9 cellular contexts compared by ENCODE assay signal in genomic region chr7:44324204-44325126, GRCh38. TPM values are rescaled to one million over a fixed set of nuclear protein-coding genes. Genes with fewer than 3 reads are reported as not detected.
DNase-seq lines count a peak whose midpoint lies in the region; ATAC-seq and TF ChIP-seq lines count a peak whose summit lies in the region.
"Had no signal": no experiment of that assay in that cellular context is flagged by ENCODE, and none has a peak within 500 bp of the region (broad histone marks: within the 10 kb centered on the region; RNA-seq: fewer than 3 reads in every experiment).

No MANE protein-coding gene starts in this region.

- no peaks in the 10 kb centered on the region for H3K36me3 ChIP-seq in HEK293 (ENCODE audit: control insufficient read depth in 2 of 2, insufficient read depth in 1 of 2, low read length in 2 of 2)

- peaks cover 0 to 3% (median 0%) of the 10 kb centered on the region in 3 donors for H3K36me3 Mint-ChIP-seq in naive thymus-derived CD8-positive, alpha-beta T cell

- no peaks in the 10 kb centered on the region for H3K9me3 Mint-ChIP-seq in naive thymus-derived CD8-positive, alpha-beta T cell

- H3K4me3 ChIP-seq in HEK293 (ENCODE audit: low read depth, low read length) (peak overlapping the region; percentile 49), coronary artery (peak overlapping the region; percentile 69)

- peaks cover 11 to 47% (median 35%) of the 10 kb centered on the region in 5 donors for H3K27me3 Mint-ChIP-seq in naive thymus-derived CD8-positive, alpha-beta T cell

- H3K4me1 ChIP-seq in HEK293 (ENCODE audit: control insufficient read depth, insufficient read depth, low read length), result peaks cover 2% of the 10 kb centered on the region; the same call in 1 of the 2 replicates

- peaks cover 4 to 11% (median 8%) of the 10 kb centered on the region in 4 donors for H3K4me1 Mint-ChIP-seq in naive thymus-derived CD8-positive, alpha-beta T cell

- H3K4me3 Mint-ChIP-seq in naive thymus-derived CD8-positive, alpha-beta T cell, result peak overlapping the region; percentile 26 to 82 (median 54)

- no peaks in the 10 kb centered on the region for H3K9me3 ChIP-seq in HEK293 (ENCODE audit: control insufficient read depth, insufficient read depth, low read depth, low read length)

- peak; percentile 21 for DNase-seq in AG20443 (ENCODE audit: low spot score)
- no peak for DNase-seq in coronary artery (ENCODE audit: low spot score)
- no peak for DNase-seq in naive thymus-derived CD8-positive, alpha-beta T cell
- no peak for DNase-seq in SHP77 (lab: John Stamatoyannopoulos, UW)
- DNase-seq in NCI-H2107 treated with DMSO at 0.1 percent for 48 hours (lab: John Stamatoyannopoulos, UW; ENCODE audit: unreplicated experiment), result no peak

- H3K27ac ChIP-seq in HEK293 (ENCODE audit: extremely low read depth, low read depth, low read length) (peak overlapping the region; percentile 56; the same call in 1 of the 2 replicates), coronary artery (no peak overlapping the region)

- ATAC-seq in naive thymus-derived CD8-positive, alpha-beta T cell, result no peak
- no peak for ATAC-seq in GM18517 (IDR thresholded peaks at IDR 0.05; ENCODE audit: unreplicated experiment)
- no peak for ATAC-seq in HG03097 (IDR thresholded peaks at IDR 0.05; ENCODE audit: low FRiP score, unreplicated experiment)

- CTCF ChIA-PET in HEK293 (lab: Yijun Ruan, JAX), result no interaction called here

- POLR2A ChIA-PET in HEK293 (lab: Yijun Ruan, JAX), result no interaction called here
- POLR2A ChIA-PET in naive thymus-derived CD8-positive, alpha-beta T cell (lab: Charles Lee), result no interaction called here

- H3K27ac Mint-ChIP-seq in naive thymus-derived CD8-positive, alpha-beta T cell, result peak overlapping the region in 1 of 10 donors; percentile 51

- no peak for TF ChIP-seq CTCF in HEK293 (tag by site-specific recombination; IDR thresholded peaks at IDR 0.05)
- no peak for TF ChIP-seq CTCF in coronary artery (IDR thresholded peaks at IDR 0.05)

TF ChIP-seq in HEK293, 187 proteins besides CTCF, POLR2A, EP300 and RAD21 (continues in another document):
- TF ChIP-seq ZNF398 (tag by site-specific recombination; IDR thresholded peaks at IDR 0.05), result peak; percentile 60; the same call in 1 of the 2 replicates
- TF ChIP-seq ZNF548 (tag by site-specific recombination; IDR thresholded peaks at IDR 0.05), result no peak
- 0 out of 2 replicates have a peak, but pooled peaks have one; percentile 26 for TF ChIP-seq ZNF561 (tag by site-specific recombination; IDR thresholded peaks at IDR 0.05; ENCODE audit: borderline replicate concordance)
- TF ChIP-seq ZFP3 (tag by site-specific recombination; IDR thresholded peaks at IDR 0.05; ENCODE audit: low read depth), result no peak
- TF ChIP-seq ZNF416 (tag by site-specific recombination; IDR thresholded peaks at IDR 0.05), result no peak
- TF ChIP-seq, protein P1, sequence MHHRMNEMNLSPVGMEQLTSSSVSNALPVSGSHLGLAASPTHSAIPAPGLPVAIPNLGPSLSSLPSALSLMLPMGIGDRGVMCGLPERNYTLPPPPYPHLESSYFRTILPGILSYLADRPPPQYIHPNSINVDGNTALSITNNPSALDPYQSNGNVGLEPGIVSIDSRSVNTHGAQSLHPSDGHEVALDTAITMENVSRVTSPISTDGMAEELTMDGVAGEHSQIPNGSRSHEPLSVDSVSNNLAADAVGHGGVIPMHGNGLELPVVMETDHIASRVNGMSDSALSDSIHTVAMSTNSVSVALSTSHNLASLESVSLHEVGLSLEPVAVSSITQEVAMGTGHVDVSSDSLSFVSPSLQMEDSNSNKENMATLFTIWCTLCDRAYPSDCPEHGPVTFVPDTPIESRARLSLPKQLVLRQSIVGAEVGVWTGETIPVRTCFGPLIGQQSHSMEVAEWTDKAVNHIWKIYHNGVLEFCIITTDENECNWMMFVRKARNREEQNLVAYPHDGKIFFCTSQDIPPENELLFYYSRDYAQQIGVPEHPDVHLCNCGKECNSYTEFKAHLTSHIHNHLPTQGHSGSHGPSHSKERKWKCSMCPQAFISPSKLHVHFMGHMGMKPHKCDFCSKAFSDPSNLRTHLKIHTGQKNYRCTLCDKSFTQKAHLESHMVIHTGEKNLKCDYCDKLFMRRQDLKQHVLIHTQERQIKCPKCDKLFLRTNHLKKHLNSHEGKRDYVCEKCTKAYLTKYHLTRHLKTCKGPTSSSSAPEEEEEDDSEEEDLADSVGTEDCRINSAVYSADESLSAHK (tag by site-specific recombination; IDR thresholded peaks at IDR 0.05), result no peak
- no peak for TF ChIP-seq OSR2 (tag by site-specific recombination; IDR thresholded peaks at IDR 0.05)
- no peak for TF ChIP-seq ZNF530 (tag by site-specific recombination; IDR thresholded peaks at IDR 0.05; ENCODE audit: low read depth)
- no peak for TF ChIP-seq PRDM2 (tag by site-specific recombination; IDR thresholded peaks at IDR 0.05; ENCODE audit: borderline replicate concordance)
- no peak for TF ChIP-seq ZNF19 (tag by site-specific recombination; IDR thresholded peaks at IDR 0.05; ENCODE audit: low read depth)
- peak; percentile 93 for TF ChIP-seq GLIS1 (tag by site-specific recombination; IDR thresholded peaks at IDR 0.05)
- TF ChIP-seq ZNF792 (tag by site-specific recombination; IDR thresholded peaks at IDR 0.05), result no peak
- TF ChIP-seq, protein P2, sequence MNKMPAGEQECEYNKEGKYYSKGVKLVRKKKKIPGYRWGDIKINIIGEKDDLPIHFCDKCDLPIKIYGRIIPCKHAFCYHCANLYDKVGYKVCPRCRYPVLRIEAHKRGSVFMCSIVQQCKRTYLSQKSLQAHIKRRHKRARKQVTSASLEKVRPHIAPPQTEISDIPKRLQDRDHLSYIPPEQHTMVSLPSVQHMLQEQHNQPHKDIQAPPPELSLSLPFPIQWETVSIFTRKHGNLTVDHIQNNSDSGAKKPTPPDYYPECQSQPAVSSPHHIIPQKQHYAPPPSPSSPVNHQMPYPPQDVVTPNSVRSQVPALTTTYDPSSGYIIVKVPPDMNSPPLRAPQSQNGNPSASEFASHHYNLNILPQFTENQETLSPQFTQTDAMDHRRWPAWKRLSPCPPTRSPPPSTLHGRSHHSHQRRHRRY (tag by site-specific recombination; IDR thresholded peaks at IDR 0.05), result no peak

RNA-seq across cellular contexts. Expression of gene CAMK2B, which starts 0.9 kb away (rescaled TPM):
- not detected for total RNA-seq in naive thymus-derived CD8-positive, alpha-beta T cell
- polyA plus RNA-seq in naive thymus-derived CD8-positive, alpha-beta T cell, result not detected
- total RNA-seq: ureter had no signal
